In the genomic region with DNA sequence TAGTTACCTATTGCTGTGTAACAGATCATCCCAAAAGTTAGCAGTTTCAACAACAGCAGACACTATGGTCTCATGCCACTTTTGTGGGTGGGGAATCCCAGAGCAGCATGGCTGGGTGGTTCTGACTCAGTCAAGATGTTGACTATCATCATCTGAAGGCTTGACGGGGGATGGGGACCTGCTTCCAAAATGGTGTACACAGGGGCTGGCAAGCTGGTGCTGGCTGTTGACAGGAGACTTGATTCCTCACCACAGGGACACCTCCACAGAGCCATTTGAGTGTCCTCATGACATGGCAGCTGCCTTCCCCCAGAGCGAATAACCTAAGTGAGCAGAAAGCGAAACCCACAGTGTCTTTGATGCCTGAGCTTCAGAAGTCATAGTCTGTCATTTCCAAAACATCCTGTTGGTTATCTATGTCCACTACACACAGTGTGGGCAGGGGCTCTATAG, we compare ENCODE assay signal across 15 cellular contexts. TPM values are rescaled to one million over a fixed set of nuclear protein-coding genes. Genes with fewer than 3 reads are reported as not detected.
A peak's percentile ranks its signal among the peaks of the same experiment; 100 is the strongest.
DNase-seq lines count a peak whose midpoint lies in the region; ATAC-seq lines count a peak whose summit lies in the region.
"Had no signal": no experiment of that assay in that cellular context is flagged by ENCODE, and none has a peak within 500 bp of the region (broad histone marks: within the 10 kb centered on the region; RNA-seq: fewer than 3 reads in every experiment).

No MANE protein-coding gene starts in this region.

- H3K27me3 Mint-ChIP-seq in activated T-helper 2 cell treated with anti-CD3 and anti-CD28 coated beads, Interferon-gamma antibody, Interleukin-2, Interleukin-4, amounts not matched to agents 10 μg/mL and 5 μg/mL and 100 μg/mL, durations not matched to agents 14 hours and 24 hours and 36 hours (ENCODE audit: low read depth) = peaks cover 9% of the 10 kb centered on the region

- intact Hi-C loops in activated T-helper 2 cell treated with anti-CD3 and anti-CD28 coated beads, Interferon-gamma antibody, Interleukin-2, Interleukin-4, amounts not matched to agents 10 μg/mL and 5 μg/mL and 100 μg/mL, durations not matched to agents 14 hours and 24 hours and 36 hours (cut with micrococcal nuclease) = no loop called here

- H3K36me3 Mint-ChIP-seq in activated T-helper 2 cell treated with anti-CD3 and anti-CD28 coated beads, Interferon-gamma antibody, Interleukin-2, Interleukin-4, amounts not matched to agents 10 μg/mL and 5 μg/mL and 100 μg/mL, durations not matched to agents 14 hours and 24 hours and 36 hours (ENCODE audit: low read depth) = peaks cover 17% of the 10 kb centered on the region
- H3K36me3 Mint-ChIP-seq: brain had no signal

- peaks cover 19% of the 10 kb centered on the region for H3K4me1 Mint-ChIP-seq in activated T-helper 2 cell treated with anti-CD3 and anti-CD28 coated beads, Interferon-gamma antibody, Interleukin-2, Interleukin-4, amounts not matched to agents 10 μg/mL and 5 μg/mL and 100 μg/mL, durations not matched to agents 14 hours and 24 hours and 36 hours (ENCODE audit: low read depth)
- H3K4me1 Mint-ChIP-seq: brain, nephron had no signal

- H3K4me3 Mint-ChIP-seq in activated T-helper 2 cell treated with anti-CD3 and anti-CD28 coated beads, Interferon-gamma antibody, Interleukin-2, Interleukin-4, amounts not matched to agents 10 μg/mL and 5 μg/mL and 100 μg/mL, durations not matched to agents 14 hours and 24 hours and 36 hours (ENCODE audit: low read depth) = no peak overlapping the region
- H3K4me3 Mint-ChIP-seq: brain, H9, nephron had no signal

- ATAC-seq in GM18520 (IDR thresholded peaks at IDR 0.05; ENCODE audit: unreplicated experiment) = peak; percentile 61

- H3K9me3 Mint-ChIP-seq in activated T-helper 2 cell treated with anti-CD3 and anti-CD28 coated beads, Interferon-gamma antibody, Interleukin-2, Interleukin-4, amounts not matched to agents 10 μg/mL and 5 μg/mL and 100 μg/mL, durations not matched to agents 14 hours and 24 hours and 36 hours = peaks cover 32% of the 10 kb centered on the region

- DNase-seq in HK-2 (ENCODE audit: unreplicated experiment) (peak; percentile 32), cerebellar cortex (ENCODE audit: low spot score) (no peak), NCI-H510A (lab: John Stamatoyannopoulos, UW) (no peak), MV-4-11 (lab: John Stamatoyannopoulos, UW) (no peak), OCI-M2 (lab: John Stamatoyannopoulos, UW; ENCODE audit: unreplicated experiment) (no peak)
- DNase-seq in activated T-helper 2 cell treated with anti-CD3 and anti-CD28 coated beads, Interferon-gamma antibody, Interleukin-2, Interleukin-4, amounts not matched to agents 10 μg/mL and 5 μg/mL and 100 μg/mL, durations not matched to agents 14 hours and 24 hours and 36 hours (ENCODE audit: low spot score) = peak; percentile 34
- peak; percentile 61 to 68 for DNase-seq in stimulated activated CD4-positive, alpha-beta T cell treated with anti-CD3 and anti-CD28 coated beads, Interleukin-4, amount 100 ng/mL, for 48 hours (ENCODE audit: low read depth in 2 of 2)
- DNase-seq: DMS79 treated with DMSO at 0.1 percent for 48 hours, esophagus squamous epithelium, H9, NCI-H1436 treated with DMSO at 0.1 percent for 48 hours, PC-9 had no signal

- H3K27ac Mint-ChIP-seq in activated T-helper 2 cell treated with anti-CD3 and anti-CD28 coated beads, Interferon-gamma antibody, Interleukin-2, Interleukin-4, amounts not matched to agents 10 μg/mL and 5 μg/mL and 100 μg/mL, durations not matched to agents 14 hours and 24 hours and 36 hours = peak overlapping the region; percentile 81
- H3K27ac Mint-ChIP-seq: brain, H9, nephron had no signal

RNA-seq across cellular contexts. Expression of a gene that starts 19.1 kb away (rescaled TPM):
- not detected in 2 replicates for total RNA-seq in activated T-helper 2 cell treated with anti-CD3 and anti-CD28 coated beads, Interferon-gamma antibody, Interleukin-2, Interleukin-4, amounts not matched to agents 10 μg/mL and 5 μg/mL and 100 μg/mL, durations not matched to agents 14 hours and 24 hours and 36 hours
- total RNA-seq: esophagus squamous epithelium, H9, PC-9 had no signal

RNA-seq across cellular contexts. Expression of a gene that starts 45.4 kb away (rescaled TPM):
- 0.09 and 0.28 TPM in 2 replicates for total RNA-seq in activated T-helper 2 cell treated with anti-CD3 and anti-CD28 coated beads, Interferon-gamma antibody, Interleukin-2, Interleukin-4, amounts not matched to agents 10 μg/mL and 5 μg/mL and 100 μg/mL, durations not matched to agents 14 hours and 24 hours and 36 hours

Comparison
In these comparisons a context has a peak if more than half of its experiments do, and no peak if none do; other contexts are left out.
1. DNase-seq: peak in HK-2 (single experiment), activated T-helper 2 cell treated with anti-CD3 and anti-CD28 coated beads, Interferon-gamma antibody, Interleukin-2, Interleukin-4, amounts not matched to agents 10 μg/mL and 5 μg/mL and 100 μg/mL, durations not matched to agents 14 hours and 24 hours and 36 hours (single experiment) and stimulated activated CD4-positive, alpha-beta T cell treated with anti-CD3 and anti-CD28 coated beads, Interleukin-4, amount 100 ng/mL, for 48 hours (2 of 2); none in cerebellar cortex (single experiment), NCI-H510A (single experiment), MV-4-11 (single experiment) and OCI-M2 (single experiment).